8 cellular contexts compared by ENCODE assay signal in genomic region chr1:109240158-109241152, GRCh38. TPM values are rescaled to one million over a fixed set of nuclear protein-coding genes. Genes with fewer than 3 reads are reported as not detected.
DNase-seq lines count a peak whose midpoint lies in the region; ATAC-seq and TF ChIP-seq lines count a peak whose summit lies in the region.

No MANE protein-coding gene starts in this region.

- H3K9me3 ChIP-seq in mammary epithelial cell (replicated peaks; ENCODE audit: insufficient read depth, low read length): no peaks in the 10 kb centered on the region
- no peaks in the 10 kb centered on the region for H3K9me3 ChIP-seq in thoracic aorta

- dilution Hi-C loops in mammary epithelial cell (cut with HindIII; ENCODE audit: low sequenced_read_pairs): loop anchor here (5.0 kb wide), 1 partner anchor 38 kb away; no protein-coding TSS in a partner anchor

- 1% methylated on average over 22 of the region's 26 CpGs for WGBS in mammary epithelial cell (ENCODE audit: low coverage, missing lambda C conversion rate)

- in situ Hi-C loops in mammary epithelial cell (cut with MboI; ENCODE audit: low sequenced_read_pairs in 2 of 2): no loop called here

- H3K27me3 ChIP-seq in mammary epithelial cell (ENCODE audit: insufficient read depth, low read length): no peaks in the 10 kb centered on the region
- no peaks in the 10 kb centered on the region for H3K27me3 ChIP-seq in layer of hippocampus (ENCODE audit: control insufficient read depth, insufficient read depth, low read length)
- no peaks in the 10 kb centered on the region for H3K27me3 ChIP-seq in thoracic aorta (replicated peaks; ENCODE audit: insufficient read depth)

- no peak for TF ChIP-seq CTCF in mammary epithelial cell (conservative IDR thresholded peaks at IDR 0.05 in 1 of 2, IDR thresholded peaks at IDR 0.05 in 1 of 2; ENCODE audit: extremely low read depth in 1 of 2, insufficient read depth in 1 of 2, low read depth in 1 of 2, low read length in 2 of 2)
- no peak for TF ChIP-seq CTCF in thoracic aorta (IDR thresholded peaks at IDR 0.05)

- CTCF ChIA-PET in mammary epithelial cell (lab: Charles Lee; ENCODE audit: low non-redundant PET): interaction anchor here (0.7 to 2.3 kb wide), 4 partner anchors 17 to 1099 kb away, joined by 4 to 11 read pairs (median 8); no protein-coding TSS in a partner anchor

- no peaks in the 10 kb centered on the region for H3K79me2 ChIP-seq in mammary epithelial cell (ENCODE audit: insufficient read depth, low read length)

- peak overlapping the region; percentile 95 for H3K27ac ChIP-seq in mammary epithelial cell (ENCODE audit: insufficient read depth, low read depth, low read length)
- peak overlapping the region; percentile 23 for H3K27ac ChIP-seq in layer of hippocampus (ENCODE audit: low read depth, low read length)
- H3K27ac ChIP-seq in thoracic aorta: peak overlapping the region in 1 of 2 donors; percentile 2

- intact Hi-C loops in mammary epithelial cell (cut with micrococcal nuclease): loop anchor here (1.0 kb wide), 3 partner anchors 9 to 39 kb away; partner anchors contain the start of gene CELSR2

- peak; percentile 59 for DNase-seq in DMS 273 treated with DMSO at 0.1 percent for 48 hours (lab: John Stamatoyannopoulos, UW)
- DNase-seq in NCI-H1105 (lab: John Stamatoyannopoulos, UW): peak; percentile 65
- peak; percentile 97 for DNase-seq in mammary epithelial cell
- DNase-seq in thoracic aorta (ENCODE audit: low spot score): no peak

- H3K4me3 ChIP-seq in mammary epithelial cell (replicated peaks in 1 of 3; ENCODE audit: insufficient read depth in 1 of 3, low read depth in 2 of 3, low read length in 3 of 3): no peak overlapping the region
- H3K4me3 ChIP-seq in thoracic aorta: peak overlapping the region; percentile 9

- H3K36me3 ChIP-seq in mammary epithelial cell (ENCODE audit: insufficient read depth, low read length): peaks cover 36% of the 10 kb centered on the region
- H3K36me3 ChIP-seq in thoracic aorta: peaks cover 38% of the 10 kb centered on the region

- no peaks in the 10 kb centered on the region for H4K20me1 ChIP-seq in mammary epithelial cell (ENCODE audit: insufficient read depth, low read length)

- ATAC-seq in thoracic aorta (ENCODE audit: insufficient number of reproducible peaks, low FRiP score, low read depth) (no peak), GM21786 (IDR thresholded peaks at IDR 0.05; ENCODE audit: unreplicated experiment) (no peak), HG02884 (IDR thresholded peaks at IDR 0.05; ENCODE audit: unreplicated experiment) (no peak), HG03097 (IDR thresholded peaks at IDR 0.05; ENCODE audit: low FRiP score, unreplicated experiment) (no peak)

- peak overlapping the region; percentile 62 for H3K9ac ChIP-seq in mammary epithelial cell (ENCODE audit: insufficient read depth, low read length)

- peak overlapping the region; percentile 0 for H2AFZ ChIP-seq in mammary epithelial cell (ENCODE audit: low read depth, low read length)

- peaks cover 33% of the 10 kb centered on the region for H3K4me1 ChIP-seq in mammary epithelial cell (ENCODE audit: insufficient read depth, low read length)
- peaks cover 12 to 31% of the 10 kb centered on the region in 2 donors for H3K4me1 ChIP-seq in thoracic aorta (ENCODE audit: control insufficient read depth in 1 of 2, low read depth in 2 of 2)

- peak overlapping the region; percentile 50 for H3K4me2 ChIP-seq in mammary epithelial cell (ENCODE audit: insufficient read depth, low read depth, low read length)

- BruUV-seq in mammary epithelial cell (replicated peaks; lab: Mats Ljungman, UMichigan): no TSS peak

RNA-seq across cellular contexts. Expression of gene CELSR2, which starts 8.9 kb away (rescaled TPM):
- total RNA-seq in mammary epithelial cell: 10 to 100 TPM; 34.7 to 36.0 TPM
- 17.4 TPM for polyA plus RNA-seq in mammary epithelial cell
- polyA minus RNA-seq in mammary epithelial cell: 49.9 TPM
- total RNA-seq in thoracic aorta: 10 to 100 TPM in 1 of 2 donors, 1 to 10 TPM in 1; 4.0 to 10.0 TPM

RNA-seq across cellular contexts. Expression of gene SARS1, which starts 26.7 kb away (rescaled TPM):
- total RNA-seq in mammary epithelial cell (100 to 1,000 TPM; 349 to 468 TPM), thoracic aorta (100 to 1,000 TPM; 122 to 137 TPM)
- 282 TPM for polyA plus RNA-seq in mammary epithelial cell
- polyA minus RNA-seq in mammary epithelial cell: 291 TPM

RNA-seq across cellular contexts. Expression of gene PSRC1, which starts 42.5 kb away (rescaled TPM):
- total RNA-seq in mammary epithelial cell (10 to 100 TPM in 1 of 2 donors, 1 to 10 TPM in 1; 4.3 to 24.0 TPM), thoracic aorta (1 to 10 TPM; 2.4 to 2.5 TPM)
- 25.7 TPM for polyA plus RNA-seq in mammary epithelial cell
- polyA minus RNA-seq in mammary epithelial cell: 6.9 TPM
